ENCODE assay signal across 21 cellular contexts in genomic region chr10:24885551-24885950, GRCh38.
"Had no signal": no experiment of that assay in that cellular context is flagged by ENCODE, and none has a peak within 500 bp of the region (broad histone marks: within the 10 kb centered on the region; RNA-seq: fewer than 3 reads in every experiment).

No MANE protein-coding gene starts in this region.

- H3K27ac Mint-ChIP-seq: activated T-cell treated with anti-CD3 and anti-CD28 coated beads, Interleukin-2, amount 50 U/mL, for 72 hours had no signal

- H3K9me3 ChIP-seq: ascending aorta, spleen, thyroid gland had no signal

- H3K4me3 Mint-ChIP-seq: activated CD4-positive, alpha-beta T cell treated with anti-CD3 and anti-CD28 coated beads, Interleukin-2, amount 10 ng/mL, durations not matched to agents 7 days and 5 days had no signal

- H3K4me3 ChIP-seq: ascending aorta, coronary artery, lung, spleen, thyroid gland had no signal

- H3K36me3 ChIP-seq: ascending aorta, spleen, thyroid gland had no signal

- H3K27me3 ChIP-seq: ascending aorta, spleen, thyroid gland had no signal

- H3K4me1 ChIP-seq: ascending aorta, thyroid gland had no signal

- DNase-seq: activated CD4-positive, alpha-beta T cell treated with anti-CD3 and anti-CD28 coated beads, Interleukin-2, amount 10 ng/mL, durations not matched to agents 7 days and 5 days; activated CD8-positive, alpha-beta memory T cell treated with anti-CD3 and anti-CD28 coated beads for 24 hours; activated CD8-positive, alpha-beta memory T cell treated with anti-CD3 and anti-CD28 coated beads, Interleukin-2, amount 50 U/mL, for 48 hours; activated effector memory CD4-positive, alpha-beta T cell treated with anti-CD3 and anti-CD28 coated beads, Interleukin-2, amount 50 U/mL, for 16 hours; activated T-cell treated with anti-CD3 and anti-CD28 coated beads, Interleukin-2, amount 50 U/mL, for 72 hours; foreskin melanocyte; glutamatergic neuron; hypothalamus; occipital lobe; retina; spleen; stimulated activated CD8-positive, alpha-beta memory T cell treated with anti-CD3 and anti-CD28 coated beads, Interleukin-4, amount 100 ng/mL, for 48 hours; stimulated activated naive CD4-positive, alpha-beta T cell treated with Interleukin-2 at 50 U/mL for 16 hours; SW 1271; T-helper 9 cell; thyroid gland had no signal

- H3K27me3 Mint-ChIP-seq: activated CD4-positive, alpha-beta T cell treated with anti-CD3 and anti-CD28 coated beads, Interleukin-2, amount 10 ng/mL, durations not matched to agents 7 days and 5 days had no signal

- H3K27ac ChIP-seq: ascending aorta, coronary artery, thyroid gland had no signal

- ATAC-seq: activated CD4-positive, CD25-positive, alpha-beta regulatory T cell treated with anti-CD3 and anti-CD28 coated beads, Interleukin-2, amount 50 U/mL, for 24 hours; activated T-cell treated with anti-CD3 and anti-CD28 coated beads, Interleukin-2, amount 50 U/mL, for 72 hours; left lobe of liver had no signal
